8 cellular contexts compared by ENCODE assay signal in the genomic region with DNA sequence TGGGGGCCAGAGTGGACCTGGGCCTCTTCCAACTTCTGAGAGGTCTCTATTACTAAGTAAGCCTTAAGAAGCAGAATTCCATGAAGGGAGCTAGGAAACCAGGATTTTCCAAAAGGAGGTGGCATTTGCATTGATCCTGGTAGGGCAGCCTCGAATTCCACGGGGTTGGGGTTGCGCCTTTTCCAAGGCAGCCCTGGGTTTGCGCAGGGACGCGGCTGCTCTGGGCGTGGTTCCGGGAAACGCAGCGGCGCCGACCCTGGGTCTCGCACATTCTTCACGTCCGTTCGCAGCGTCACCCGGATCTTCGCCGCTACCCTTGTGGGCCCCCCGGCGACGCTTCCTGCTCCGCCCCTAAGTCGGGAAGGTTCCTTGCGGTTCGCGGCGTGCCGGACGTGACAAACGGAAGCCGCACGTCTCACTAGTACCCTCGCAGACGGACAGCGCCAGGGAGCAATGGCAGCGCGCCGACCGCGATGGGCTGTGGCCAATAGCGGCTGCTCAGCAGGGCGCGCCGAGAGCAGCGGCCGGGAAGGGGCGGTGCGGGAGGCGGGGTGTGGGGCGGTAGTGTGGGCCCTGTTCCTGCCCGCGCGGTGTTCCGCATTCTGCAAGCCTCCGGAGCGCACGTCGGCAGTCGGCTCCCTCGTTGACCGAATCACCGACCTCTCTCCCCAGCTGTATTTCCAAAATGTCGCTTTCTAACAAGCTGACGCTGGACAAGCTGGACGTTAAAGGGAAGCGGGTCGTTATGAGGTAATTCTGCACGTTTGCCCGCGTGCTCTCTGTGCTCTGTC. TPM values are rescaled to one million over a fixed set of nuclear protein-coding genes. Genes with fewer than 3 reads are reported as not detected.
DNase-seq lines count a peak whose midpoint lies in the region; ATAC-seq and TF ChIP-seq lines count a peak whose summit lies in the region.

TSS of gene PGK1 (plus strand) at position 593 of the 791 bp plus-strand sequence. CDS start at position 686, 93 bp downstream.

- intact Hi-C loops in PC-9 (cut with micrococcal nuclease; ENCODE audit: unreplicated experiment), result loop anchor here (5.0 kb wide), 2 partner anchors 82 to 192 kb away; partner anchors contain the start of gene ATP7A

- H3K27ac Mint-ChIP-seq in activated T-cell treated with anti-CD3 and anti-CD28 coated beads, Interleukin-2, amount 50 U/mL, for 24 hours, result peak within 1 kb of the TSS; percentile 90

- H3K4me1 ChIP-seq in PC-9 (replicated peaks; ENCODE audit: insufficient read depth) (peaks cover 43% of the 10 kb centered on the region), mucosa of stomach (ENCODE audit: control insufficient read depth, insufficient read depth, low read length) (peaks cover 17% of the 10 kb centered on the region)

- peak within 1 kb of the TSS; percentile 91 for H3K4me3 ChIP-seq in Jurkat, Clone E6-1 (ENCODE audit: low read length)
- H3K4me3 ChIP-seq in PC-9 (peak within 1 kb of the TSS; percentile 75), mucosa of stomach (ENCODE audit: low read length) (peak within 1 kb of the TSS; percentile 95)

- peak within 1 kb of the TSS; percentile 98 for H3K4me2 ChIP-seq in PC-9

- TF ChIP-seq POLR2A in erythroblast (IDR thresholded peaks at IDR 0.05; ENCODE audit: low read length), result peak; percentile 77

- no peak for TF ChIP-seq CTCF in PC-9 (conservative IDR thresholded peaks at IDR 0.05)

- H3K9me2 ChIP-seq in PC-9 (ENCODE audit: insufficient read depth), result no peaks in the 10 kb centered on the region

- POLR2A ChIA-PET in PC-9 (lab: Charles Lee; ENCODE audit: unreplicated experiment), result interaction anchor here (0.5 kb wide), 1 partner anchor 39 kb away, joined by 5 read pairs; no protein-coding TSS in a partner anchor

- H3K27me3 ChIP-seq in PC-9 (ENCODE audit: insufficient read depth, low read depth) (no peaks in the 10 kb centered on the region), mucosa of stomach (ENCODE audit: control insufficient read depth, insufficient read depth, low read length) (no peaks in the 10 kb centered on the region)

- no peaks in the 10 kb centered on the region for H3K9me3 ChIP-seq in PC-9 (ENCODE audit: insufficient read depth, low read depth)
- no peaks in the 10 kb centered on the region for H3K9me3 ChIP-seq in mucosa of stomach (ENCODE audit: control insufficient read depth, low read length)

- peaks cover 6% of the 10 kb centered on the region for H3K9me3 Mint-ChIP-seq in activated T-cell treated with anti-CD3 and anti-CD28 coated beads, Interleukin-2, amount 50 U/mL, for 24 hours

- H3K79me2 ChIP-seq in PC-9 (ENCODE audit: low read depth), result peaks cover 47% of the 10 kb centered on the region

- peak within 1 kb of the TSS; percentile 98 for H3K9ac ChIP-seq in mucosa of stomach (ENCODE audit: low read length)

- CTCF ChIA-PET in PC-9 (lab: Charles Lee), result interaction anchor here (0.5 kb wide), 1 partner anchor 211 kb away, joined by 4 read pairs; no protein-coding TSS in a partner anchor

- ATAC-seq in GM21619 (IDR thresholded peaks at IDR 0.05; ENCODE audit: unreplicated experiment), result peak; percentile 92

- H3K4me3 Mint-ChIP-seq in activated T-cell treated with anti-CD3 and anti-CD28 coated beads, Interleukin-2, amount 50 U/mL, for 24 hours, result peak within 1 kb of the TSS; percentile 88

- peaks cover 38% of the 10 kb centered on the region for H3K4me1 Mint-ChIP-seq in activated T-cell treated with anti-CD3 and anti-CD28 coated beads, Interleukin-2, amount 50 U/mL, for 24 hours (ENCODE audit: low read depth)

- H3K36me3 ChIP-seq in PC-9 (ENCODE audit: low read depth) (peaks cover 27% of the 10 kb centered on the region; the same call in 1 of the 2 replicates), mucosa of stomach (ENCODE audit: control insufficient read depth, insufficient read depth, low read length) (no peaks in the 10 kb centered on the region)

- peaks cover 38% of the 10 kb centered on the region for H3K27me3 Mint-ChIP-seq in activated T-cell treated with anti-CD3 and anti-CD28 coated beads, Interleukin-2, amount 50 U/mL, for 24 hours

- peak; percentile 94 for DNase-seq in DMS153 (lab: John Stamatoyannopoulos, UW)
- DNase-seq in Jurkat, Clone E6-1 (ENCODE audit: low read depth, low spot score), result peak; percentile 94
- peak; percentile 90 to 96 for DNase-seq in PC-9
- DNase-seq in activated T-cell treated with anti-CD3 and anti-CD28 coated beads, Interleukin-2, amount 50 U/mL, for 24 hours, result peak; percentile 91
- peak; percentile 96 to 97 for DNase-seq in erythroblast (lab: John Stamatoyannopoulos, UW)
- DNase-seq in stimulated activated CD8-positive, alpha-beta memory T cell treated with anti-CD3 and anti-CD28 coated beads, Interleukin-7, amount 100 ng/mL, for 1 hour (ENCODE audit: low read depth in 2 of 2), result peak; percentile 75 to 81

- H3K27ac ChIP-seq in PC-9, result peak within 1 kb of the TSS; percentile 83

- H3K36me3 Mint-ChIP-seq in activated T-cell treated with anti-CD3 and anti-CD28 coated beads, Interleukin-2, amount 50 U/mL, for 24 hours (ENCODE audit: low read depth), result peaks cover 47% of the 10 kb centered on the region

- peaks cover 39% of the 10 kb centered on the region for H4K20me1 ChIP-seq in PC-9 (ENCODE audit: insufficient read depth)

- H2AFZ ChIP-seq in PC-9, result peak within 1 kb of the TSS; percentile 94

- 0 out of 2 replicates have a peak, but pooled peaks cover 3% of the 10 kb centered on the region for H3F3A ChIP-seq in PC-9 (ENCODE audit: insufficient read depth, low read depth)

- BruUV-seq in PC-9 (replicated peaks; lab: Mats Ljungman, UMichigan), result no TSS peak

RNA-seq across cellular contexts. Expression of gene PGK1, which starts in this region (rescaled TPM):
- 1,042 TPM for polyA plus RNA-seq in Jurkat, Clone E6-1 (2012; ENCODE audit: insufficient read depth, insufficient read length)
- total RNA-seq in PC-9 (2021), result 320 and 409 TPM in 2 replicates

Comparison
In these comparisons a context has a peak if more than half of its experiments do, and no peak if none do; other contexts are left out.
1. Peak in every context shown above with its lines: DNase-seq, ATAC-seq, H3K4me3 ChIP-seq and H3K27ac ChIP-seq.